Comparison of ENCODE assay signal across 10 cellular contexts in the genomic region with DNA sequence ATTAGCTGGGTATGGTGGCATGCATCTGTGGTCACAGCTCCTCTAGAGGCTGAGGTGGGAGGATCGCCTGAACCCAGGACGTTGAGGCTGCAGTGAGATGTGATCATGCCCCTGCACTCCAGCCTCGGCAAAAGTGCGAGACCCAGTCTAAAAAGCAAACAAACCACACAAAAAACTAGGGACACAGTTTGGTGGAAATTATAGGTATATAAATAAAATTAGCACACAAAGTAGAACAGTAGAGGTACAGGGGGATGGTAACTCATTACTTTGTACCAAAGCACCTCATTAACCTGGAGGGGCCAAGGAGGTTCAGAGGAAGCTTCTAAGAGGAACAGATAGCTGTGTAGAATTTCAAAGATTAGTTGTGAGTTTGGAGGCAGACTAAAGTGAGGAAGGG.
"Had no signal": no experiment of that assay in that cellular context is flagged by ENCODE, and none has a peak within 500 bp of the region (broad histone marks: within the 10 kb centered on the region; RNA-seq: fewer than 3 reads in every experiment).

No MANE protein-coding gene starts in this region.

- H3K27ac ChIP-seq: GM23248, HL-60 had no signal

- H2AFZ ChIP-seq: GM23248 had no signal

- ATAC-seq: HCT116, HepG2 had no signal

- H3K4me3 ChIP-seq: GM23248, HAP-1 had no signal

- H3K9me3 Mint-ChIP-seq: HFFc6 had no signal

- H3K27me3 Mint-ChIP-seq: IgD-negative memory B cell had no signal

- H3K9me3 ChIP-seq: HAP-1 had no signal

- DNase-seq: GM23248, GOT3, H7, HFFc6, KBM-7 had no signal

- H3K9ac ChIP-seq: GM23248 had no signal

- H3K27ac Mint-ChIP-seq: HFFc6, IgD-negative memory B cell had no signal

- H3K4me3 Mint-ChIP-seq: HFFc6 had no signal
